In genomic region chr17:68458260-68459029, GRCh38 we compare ENCODE assay signal across 8 cellular contexts. TPM values are rescaled to one million over a fixed set of nuclear protein-coding genes. Genes with fewer than 3 reads are reported as not detected.
DNase-seq lines count a peak whose midpoint lies in the region; ATAC-seq, FAIRE-seq and TF ChIP-seq lines count a peak whose summit lies in the region.

No MANE protein-coding gene starts in this region.

- H3F3A ChIP-seq in SK-N-SH (replicated peaks; ENCODE audit: insufficient read depth) = peaks cover 18% of the 10 kb centered on the region

- no peak for TF ChIP-seq EP300 in SK-N-SH (IDR thresholded peaks at IDR 0.05; ENCODE audit: borderline replicate concordance in 1 of 2, low read depth in 1 of 2, low read length in 1 of 2)

- H3K4me3 ChIP-seq in SK-N-SH (ENCODE audit: low read depth in 2 of 2, low read length in 1 of 2) (peak overlapping the region; percentile 62 to 77), iPS-15b (ENCODE audit: low read depth, low read length) (peak overlapping the region; percentile 54), subcutaneous abdominal adipose tissue (ENCODE audit: low read depth in 1 of 5, low read length in 5 of 5) (peak overlapping the region; percentile 55 to 82 (median 78))

- ATAC-seq in SK-N-SH treated with all-trans-retinoic acid at 6 μM for 48 hours = no peak
- ATAC-seq in GM18498 (IDR thresholded peaks at IDR 0.05; ENCODE audit: unreplicated experiment) = no peak

- peaks cover 62% of the 10 kb centered on the region for H3K4me1 Mint-ChIP-seq in activated CD4-positive, alpha-beta memory T cell treated with anti-CD3 and anti-CD28 coated beads for 36 hours (ENCODE audit: low read depth)

- DNase-seq in SK-N-SH (no peak), NCI-H146 treated with DMSO at 0.1 percent for 48 hours (lab: John Stamatoyannopoulos, UW; ENCODE audit: unreplicated experiment) (no peak), GM12891 (ENCODE audit: insufficient read length, low spot score) (no peak)
- DNase-seq in activated CD4-positive, alpha-beta memory T cell treated with anti-CD3 and anti-CD28 coated beads for 36 hours = peak; percentile 50

- WGBS in SK-N-SH (ENCODE audit: low lambda C conversion rate) = 29% methylated on average over 12 of the region's 12 CpGs

- H3K9ac ChIP-seq in SK-N-SH (peak overlapping the region; percentile 51; the same call in 1 of the 2 replicates), iPS-15b (ENCODE audit: low read depth, low read length) (no peak overlapping the region), subcutaneous abdominal adipose tissue (ENCODE audit: low read length in 5 of 5) (peak overlapping the region in 3 of 5 donors; percentile 48 to 82 (median 56))

- H4K20me1 ChIP-seq in SK-N-SH (ENCODE audit: insufficient read depth) = peaks cover 8% of the 10 kb centered on the region; the same call in 1 of the 2 replicates

- no peak for TF ChIP-seq POLR2A in GM12891 (IDR thresholded peaks at IDR 0.05; ENCODE audit: low read depth, low read length)

- intact Hi-C loops in activated CD4-positive, alpha-beta memory T cell treated with anti-CD3 and anti-CD28 coated beads for 36 hours (cut with micrococcal nuclease) = no loop called here

- H3K27me3 ChIP-seq in SK-N-SH (ENCODE audit: insufficient read depth) (no peaks in the 10 kb centered on the region), iPS-15b (ENCODE audit: control insufficient read depth, insufficient read depth, low read length) (peaks cover 19% of the 10 kb centered on the region), subcutaneous abdominal adipose tissue (ENCODE audit: control insufficient read depth in 5 of 5, insufficient read depth in 4 of 5, low read length in 5 of 5) (no peaks in the 10 kb centered on the region)

- H3K36me3 Mint-ChIP-seq in activated CD4-positive, alpha-beta memory T cell treated with anti-CD3 and anti-CD28 coated beads for 36 hours = no peaks in the 10 kb centered on the region

- H3K9me3 Mint-ChIP-seq in activated CD4-positive, alpha-beta memory T cell treated with anti-CD3 and anti-CD28 coated beads for 36 hours = no peaks in the 10 kb centered on the region

- POLR2A ChIA-PET in SK-N-SH (lab: Yijun Ruan, JAX) = interaction anchor here (1.4 to 1.8 kb wide), 2 partner anchors 211 to 253 kb away, joined by 3 to 9 read pairs; partner anchors contain the start of gene AMZ2
- POLR2A ChIA-PET in activated CD4-positive, alpha-beta memory T cell treated with anti-CD3 and anti-CD28 coated beads for 36 hours (lab: Charles Lee) = interaction anchor here (0.9 to 6.3 kb wide), 8 partner anchors 21 to 253 kb away, joined by 3 to 64 read pairs (median 6); partner anchors contain the start of genes AMZ2, ARSG and SLC16A6

- H3K4me3 Mint-ChIP-seq in activated CD4-positive, alpha-beta memory T cell treated with anti-CD3 and anti-CD28 coated beads for 36 hours = peak overlapping the region; percentile 72

- no peaks in the 10 kb centered on the region for H3K9me2 ChIP-seq in SK-N-SH

- no peaks in the 10 kb centered on the region for H3K27me3 Mint-ChIP-seq in activated CD4-positive, alpha-beta memory T cell treated with anti-CD3 and anti-CD28 coated beads for 36 hours

- peak overlapping the region; percentile 68 for H3K27ac Mint-ChIP-seq in activated CD4-positive, alpha-beta memory T cell treated with anti-CD3 and anti-CD28 coated beads for 36 hours

- H2AFZ ChIP-seq in SK-N-SH (ENCODE audit: low read depth) = peak overlapping the region; percentile 80

- TF ChIP-seq CTCF in SK-N-SH (IDR thresholded peaks at IDR 0.05) = no peak

- no peak for FAIRE-seq in GM12891 (lab: Jason Lieb, UNC)

- TF ChIP-seq RAD21 in SK-N-SH (IDR thresholded peaks at IDR 0.05; ENCODE audit: low read length) = no peak

- CTCF ChIA-PET in SK-N-SH (lab: Yijun Ruan, JAX) = interaction anchor here (0.7 to 6.0 kb wide), 23 partner anchors 8 to 567 kb away, joined by 3 to 63 read pairs (median 4); no protein-coding TSS in a partner anchor
- CTCF ChIA-PET in activated CD4-positive, alpha-beta memory T cell treated with anti-CD3 and anti-CD28 coated beads for 36 hours (lab: Charles Lee) = interaction anchor here (0.8 to 5.9 kb wide), 12 partner anchors 10 to 286 kb away, joined by 3 to 38 read pairs (median 5); no protein-coding TSS in a partner anchor

- peaks cover 27% of the 10 kb centered on the region for H3K79me2 ChIP-seq in SK-N-SH (ENCODE audit: insufficient read depth)

- peaks cover 8 to 25% of the 10 kb centered on the region in 2 experiments; a peak in 3 of 4 replicates for H3K4me1 ChIP-seq in SK-N-SH (ENCODE audit: control insufficient read depth in 1 of 2, insufficient read depth in 2 of 2, low read depth in 1 of 2, low read length in 1 of 2)
- peaks cover 8% of the 10 kb centered on the region for H3K4me1 ChIP-seq in iPS-15b (ENCODE audit: control insufficient read depth, insufficient read depth, low read length)
- peaks cover 7 to 48% (median 44%) of the 10 kb centered on the region in 5 donors for H3K4me1 ChIP-seq in subcutaneous abdominal adipose tissue (ENCODE audit: control insufficient read depth in 5 of 5, insufficient read depth in 5 of 5, low read length in 5 of 5)

- H3K27ac ChIP-seq in SK-N-SH (ENCODE audit: low read depth in 2 of 2, low read length in 1 of 2) (peak overlapping the region in 1 of 2 experiments; percentile 18; a peak in 1 of 4 replicates), subcutaneous abdominal adipose tissue (ENCODE audit: low read depth, low read length) (peak overlapping the region; percentile 66)

- peaks cover 0 to 3% of the 10 kb centered on the region in 2 experiments for H3K36me3 ChIP-seq in SK-N-SH (replicated peaks in 1 of 2; ENCODE audit: control insufficient read depth in 1 of 2, insufficient read depth in 2 of 2, low read length in 1 of 2)
- H3K36me3 ChIP-seq in iPS-15b (ENCODE audit: control insufficient read depth, insufficient read depth, low read length) = no peaks in the 10 kb centered on the region
- H3K36me3 ChIP-seq in subcutaneous abdominal adipose tissue (ENCODE audit: control insufficient read depth in 5 of 5, insufficient read depth in 5 of 5, low read length in 5 of 5) = no peaks in the 10 kb centered on the region

- H3K4me2 ChIP-seq in SK-N-SH = peak overlapping the region; percentile 90

- no peaks in the 10 kb centered on the region for H3K9me3 ChIP-seq in SK-N-SH
- no peaks in the 10 kb centered on the region for H3K9me3 ChIP-seq in iPS-15b (ENCODE audit: control insufficient read depth, insufficient read depth, low read length)
- no peaks in the 10 kb centered on the region for H3K9me3 ChIP-seq in subcutaneous abdominal adipose tissue (ENCODE audit: control insufficient read depth in 5 of 5, low read length in 5 of 5)

TF ChIP-seq in SK-N-SH, 30 proteins besides CTCF, POLR2A, EP300 and RAD21 (continues in another document):
- TF ChIP-seq RXRA (IDR thresholded peaks at IDR 0.05; ENCODE audit: borderline replicate concordance, low read depth) (no peak), TCF12 (IDR thresholded peaks at IDR 0.05) (no peak), FOSL2 (IDR thresholded peaks at IDR 0.05; ENCODE audit: borderline replicate concordance, low read depth) (no peak)
- TF ChIP-seq, protein P1, sequence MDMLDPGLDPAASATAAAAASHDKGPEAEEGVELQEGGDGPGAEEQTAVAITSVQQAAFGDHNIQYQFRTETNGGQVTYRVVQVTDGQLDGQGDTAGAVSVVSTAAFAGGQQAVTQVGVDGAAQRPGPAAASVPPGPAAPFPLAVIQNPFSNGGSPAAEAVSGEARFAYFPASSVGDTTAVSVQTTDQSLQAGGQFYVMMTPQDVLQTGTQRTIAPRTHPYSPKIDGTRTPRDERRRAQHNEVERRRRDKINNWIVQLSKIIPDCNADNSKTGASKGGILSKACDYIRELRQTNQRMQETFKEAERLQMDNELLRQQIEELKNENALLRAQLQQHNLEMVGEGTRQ (IDR thresholded peaks at IDR 0.05; ENCODE audit: borderline replicate concordance, low read depth, low read length) = no peak

TF ChIP-seq in SK-N-SH treated with all-trans-retinoic acid at 6 μM for 48 hours, 23 proteins besides CTCF, POLR2A, EP300 and RAD21 (continues in another document):
- TF ChIP-seq RARB (CRISPR knock-in tag; IDR thresholded peaks at IDR 0.05) (no peak), ZNF565 (CRISPR knock-in tag; conservative IDR thresholded peaks at IDR 0.05; ENCODE audit: low read depth) (no peak), ISL1 (CRISPR knock-in tag; IDR thresholded peaks at IDR 0.05) (no peak)

TF ChIP-seq in GM12891, 5 proteins besides CTCF, POLR2A, EP300 and RAD21:
- TF ChIP-seq POLR2AphosphoS5 (IDR thresholded peaks at IDR 0.05; ENCODE audit: low read depth, low read length) (no peak), TAF1 (IDR thresholded peaks at IDR 0.05; ENCODE audit: low read depth, low read length) (no peak), SPI1 (IDR thresholded peaks at IDR 0.05; ENCODE audit: low read depth, low read length) (no peak), POU2F2 (IDR thresholded peaks at IDR 0.05; ENCODE audit: low read depth, low read length) (no peak), PAX5 (IDR thresholded peaks at IDR 0.05; ENCODE audit: insufficient read depth, low read length, severe bottlenecking) (no peak)

RNA-seq across cellular contexts. Expression of gene WIPI1, which starts 1.1 kb away (rescaled TPM):
- 52.7 and 65.2 TPM in 2 replicates for polyA plus RNA-seq in SK-N-SH (2012; rRNA removed)
- polyA plus RNA-seq in SK-N-SH (2012; cell fraction: cytosol; rRNA removed) = 49.1 and 55.1 TPM in 2 replicates
- 35.4 and 62.8 TPM in 2 replicates for polyA plus RNA-seq in SK-N-SH (2012; cell fraction: nucleus; rRNA removed)
- 10 to 100 TPM; 27.3 to 27.5 TPM for total RNA-seq in activated CD4-positive, alpha-beta memory T cell treated with anti-CD3 and anti-CD28 coated beads for 36 hours
- 12.2 TPM for polyA plus RNA-seq in GM12891 (2012; ENCODE audit: low read depth, missing spikeins)

RNA-seq across cellular contexts. Expression of gene PRKAR1A, which starts 53.8 kb away (rescaled TPM):
- 195 and 224 TPM in 2 replicates for polyA plus RNA-seq in SK-N-SH (2012; rRNA removed)
- polyA plus RNA-seq in SK-N-SH (2012; cell fraction: cytosol; rRNA removed) = 189 and 197 TPM in 2 replicates
- polyA plus RNA-seq in SK-N-SH (2012; cell fraction: nucleus; rRNA removed) = 116 and 207 TPM in 2 replicates
- 100 to 1,000 TPM; 221 to 229 TPM for total RNA-seq in activated CD4-positive, alpha-beta memory T cell treated with anti-CD3 and anti-CD28 coated beads for 36 hours
- polyA plus RNA-seq in GM12891 (2012; ENCODE audit: low read depth, missing spikeins) = 75.4 TPM
